ENCODE assay signal across 14 cellular contexts in genomic region chr2:240450532-240451107, GRCh38. TPM values are rescaled to one million over a fixed set of nuclear protein-coding genes. Genes with fewer than 3 reads are reported as not detected.
DNase-seq lines count a peak whose midpoint lies in the region; ATAC-seq and TF ChIP-seq lines count a peak whose summit lies in the region.
"Had no signal": no experiment of that assay in that cellular context is flagged by ENCODE, and none has a peak within 500 bp of the region (broad histone marks: within the 10 kb centered on the region; RNA-seq: fewer than 3 reads in every experiment).

No MANE protein-coding gene starts in this region.

- H3K9me3 Mint-ChIP-seq in memory B cell = no peaks in the 10 kb centered on the region
- no peaks in the 10 kb centered on the region for H3K9me3 Mint-ChIP-seq in stimulated activated memory B cell treated with anti-CD40 and anti-IgM and Interleukin-4, amounts not matched to agents 10 μg/mL and 1 μg/mL and 100 μg/mL, for 72 hours
- no peaks in the 10 kb centered on the region for H3K9me3 Mint-ChIP-seq in activated T-helper 17 cell treated with anti-CD3 and anti-CD28 coated beads, Interleukin-2, amount 50 U/mL, for 72 hours
- H3K9me3 Mint-ChIP-seq: dendritic cell treated with granulocyte-macrophage colony-stimulating factor and Interleukin-4, amounts not matched to agents 40 ng/mL and 50 ng/mL, for 4 days had no signal

- peaks cover 4% of the 10 kb centered on the region for H3K36me3 Mint-ChIP-seq in memory B cell
- peaks cover 4% of the 10 kb centered on the region for H3K36me3 Mint-ChIP-seq in stimulated activated memory B cell treated with anti-CD40 and anti-IgM and Interleukin-4, amounts not matched to agents 10 μg/mL and 1 μg/mL and 100 μg/mL, for 72 hours
- peaks cover 4% of the 10 kb centered on the region for H3K36me3 Mint-ChIP-seq in activated T-helper 17 cell treated with anti-CD3 and anti-CD28 coated beads, Interleukin-2, amount 50 U/mL, for 72 hours (ENCODE audit: low read depth)
- H3K36me3 Mint-ChIP-seq: activated CD8-positive, alpha-beta memory T cell treated with anti-CD3 and anti-CD28 coated beads, Interleukin-2, amount 10 ng/mL, durations not matched to agents 7 days and 5 days had no signal

- no peaks in the 10 kb centered on the region for H3K27me3 ChIP-seq in Panc1 (ENCODE audit: control insufficient read depth, insufficient read depth, low read length)
- H3K27me3 ChIP-seq in dorsolateral prefrontal cortex = no peaks in the 10 kb centered on the region
- H3K27me3 ChIP-seq: tibial artery had no signal

- BruUV-seq in Panc1 (replicated peaks; lab: Mats Ljungman, UMichigan) = no TSS peak

- H3K27ac Mint-ChIP-seq in memory B cell = no peak overlapping the region
- H3K27ac Mint-ChIP-seq in stimulated activated memory B cell treated with anti-CD40 and anti-IgM and Interleukin-4, amounts not matched to agents 10 μg/mL and 1 μg/mL and 100 μg/mL, for 72 hours = peak overlapping the region; percentile 30
- no peak overlapping the region for H3K27ac Mint-ChIP-seq in activated T-helper 17 cell treated with anti-CD3 and anti-CD28 coated beads, Interleukin-2, amount 50 U/mL, for 72 hours
- H3K27ac Mint-ChIP-seq: activated CD8-positive, alpha-beta memory T cell treated with anti-CD3 and anti-CD28 coated beads, Interleukin-2, amount 10 ng/mL, durations not matched to agents 7 days and 5 days; dendritic cell treated with granulocyte-macrophage colony-stimulating factor and Interleukin-4, amounts not matched to agents 40 ng/mL and 50 ng/mL, for 4 days had no signal

- peak overlapping the region; percentile 71 for H3K27ac ChIP-seq in Panc1 (ENCODE audit: low read length)
- peak overlapping the region in 52 of 59 donors; percentile 6 to 93 (median 72) for H3K27ac ChIP-seq in dorsolateral prefrontal cortex
- H3K27ac ChIP-seq: SJSA1, tibial artery had no signal

- peaks cover 37% of the 10 kb centered on the region for H3K27me3 Mint-ChIP-seq in memory B cell
- peaks cover 89% of the 10 kb centered on the region for H3K27me3 Mint-ChIP-seq in stimulated activated memory B cell treated with anti-CD40 and anti-IgM and Interleukin-4, amounts not matched to agents 10 μg/mL and 1 μg/mL and 100 μg/mL, for 72 hours
- H3K27me3 Mint-ChIP-seq in activated T-helper 17 cell treated with anti-CD3 and anti-CD28 coated beads, Interleukin-2, amount 50 U/mL, for 72 hours = peaks cover 20% of the 10 kb centered on the region

- peak; percentile 6 for ATAC-seq in Panc1
- ATAC-seq in memory B cell (ENCODE audit: low read depth) = peak; percentile 15
- no peak for ATAC-seq in stimulated activated memory B cell treated with anti-CD40 and anti-IgM and Interleukin-4, amounts not matched to agents 10 μg/mL and 1 μg/mL and 100 μg/mL, for 72 hours
- no peak for ATAC-seq in activated T-helper 17 cell treated with anti-CD3 and anti-CD28 coated beads, Interleukin-2, amount 50 U/mL, for 72 hours (replicated peaks)
- ATAC-seq in HG03025 (IDR thresholded peaks at IDR 0.05; ENCODE audit: low FRiP score, unreplicated experiment) = no peak
- ATAC-seq: activated CD8-positive, alpha-beta memory T cell treated with anti-CD3 and anti-CD28 coated beads, Interleukin-2, amount 10 ng/mL, durations not matched to agents 7 days and 5 days had no signal

- in situ Hi-C loops in Panc1 (cut with HindIII; ENCODE audit: low pct_unique_long_range_greater_than_20kb, low sequenced_read_pairs) = no loop called here

- POLR2A ChIA-PET in Panc1 (lab: Charles Lee) = no interaction called here

- H3K9me3 ChIP-seq in Panc1 (ENCODE audit: control insufficient read depth, insufficient read depth, low read depth, low read length) = no peaks in the 10 kb centered on the region
- H3K9me3 ChIP-seq: SJSA1, tibial artery had no signal

- H3K4me3 ChIP-seq in Panc1 (ENCODE audit: low read depth in 2 of 2, low read length in 2 of 2) (no peak overlapping the region), dorsolateral prefrontal cortex (peak overlapping the region in 4 of 59 donors; percentile 8 to 78 (median 74))
- H3K4me3 ChIP-seq: SJSA1, tibial artery had no signal

- H3K4me3 Mint-ChIP-seq in memory B cell = peak overlapping the region; percentile 61
- H3K4me3 Mint-ChIP-seq in stimulated activated memory B cell treated with anti-CD40 and anti-IgM and Interleukin-4, amounts not matched to agents 10 μg/mL and 1 μg/mL and 100 μg/mL, for 72 hours = peak overlapping the region; percentile 52
- no peak overlapping the region for H3K4me3 Mint-ChIP-seq in activated T-helper 17 cell treated with anti-CD3 and anti-CD28 coated beads, Interleukin-2, amount 50 U/mL, for 72 hours
- H3K4me3 Mint-ChIP-seq: activated CD8-positive, alpha-beta memory T cell treated with anti-CD3 and anti-CD28 coated beads, Interleukin-2, amount 10 ng/mL, durations not matched to agents 7 days and 5 days; dendritic cell treated with granulocyte-macrophage colony-stimulating factor and Interleukin-4, amounts not matched to agents 40 ng/mL and 50 ng/mL, for 4 days had no signal

- CTCF ChIA-PET in Panc1 (lab: Charles Lee) = interaction anchor here (0.8 kb wide), 1 partner anchor 217 kb away, joined by 6 read pairs; no protein-coding TSS in a partner anchor

- no peak for TF ChIP-seq CTCF in Panc1 (IDR thresholded peaks at IDR 0.05)
- TF ChIP-seq CTCF in dorsolateral prefrontal cortex (IDR thresholded peaks at IDR 0.05 in 54 of 56, conservative IDR thresholded peaks at IDR 0.05 in 2 of 56; ENCODE audit: low read depth in 1 of 56, partially characterized antibody in 56 of 56) = no peak

- H3K4me1 ChIP-seq in Panc1 (ENCODE audit: control insufficient read depth, insufficient read depth, low read length) = peaks cover 43% of the 10 kb centered on the region

- H3K4me1 Mint-ChIP-seq in memory B cell = peaks cover 25% of the 10 kb centered on the region
- peaks cover 40% of the 10 kb centered on the region for H3K4me1 Mint-ChIP-seq in stimulated activated memory B cell treated with anti-CD40 and anti-IgM and Interleukin-4, amounts not matched to agents 10 μg/mL and 1 μg/mL and 100 μg/mL, for 72 hours
- peaks cover 4% of the 10 kb centered on the region for H3K4me1 Mint-ChIP-seq in activated T-helper 17 cell treated with anti-CD3 and anti-CD28 coated beads, Interleukin-2, amount 50 U/mL, for 72 hours

- DNase-seq in Panc1 (ENCODE audit: low read depth, low spot score) (no peak), dorsolateral prefrontal cortex (peak in 1 of 10 donors; percentile 41), memory B cell (ENCODE audit: low spot score in 2 of 2) (no peak), COLO829 (ENCODE audit: low spot score) (no peak)
- no peak for DNase-seq in stimulated activated CD4-positive, alpha-beta T cell treated with anti-CD3 and anti-CD28 coated beads, Interleukin-12 subunit alpha, Interleukin-12 subunit beta, amount 100 ng/mL, for 4 hours
- DNase-seq: activated CD8-positive, alpha-beta memory T cell treated with anti-CD3 and anti-CD28 coated beads, Interleukin-2, amount 10 ng/mL, durations not matched to agents 7 days and 5 days; activated effector memory CD4-positive, alpha-beta T cell treated with Interleukin-2 at 50 U/mL for 16 hours; small intestine; tibial artery had no signal

- intact Hi-C loops in Panc1 (cut with micrococcal nuclease; ENCODE audit: unreplicated experiment) = no loop called here
- intact Hi-C loops in dorsolateral prefrontal cortex (cut with DNase I) = loop anchor here (5.0 to 10.0 kb wide), 2 partner anchors 112 to 114 kb away; partner anchors contain the start of genes DUSP28 (in 2 of the 2) and RNPEPL1 (in 1 of the 2)

- no peaks in the 10 kb centered on the region for H3K36me3 ChIP-seq in Panc1 (ENCODE audit: control insufficient read depth, insufficient read depth, low read length)
- H3K36me3 ChIP-seq: SJSA1 had no signal

RNA-seq across cellular contexts. Expression of gene GPC1, which starts 15.2 kb away (rescaled TPM):
- total RNA-seq in Panc1 (2021; ENCODE audit: unreplicated experiment) (88.7 TPM), dorsolateral prefrontal cortex (100 to 1,000 TPM in 94 of 120 experiments, 10 to 100 TPM in 26; 67.1 to 206 (median 116) TPM)
- polyA plus RNA-seq in Panc1 (2012; ENCODE audit: insufficient read length) = 117 TPM
- 1 to 10 TPM; 4.0 to 4.6 TPM for total RNA-seq in activated T-helper 17 cell treated with anti-CD3 and anti-CD28 coated beads, Interleukin-2, amount 50 U/mL, for 72 hours

Comparison
In these comparisons a context has a peak if more than half of its experiments do, and no peak if none do; other contexts are left out.
1. ATAC-seq: peak in Panc1 (single experiment) and memory B cell (single experiment); none in stimulated activated memory B cell treated with anti-CD40 and anti-IgM and Interleukin-4, amounts not matched to agents 10 μg/mL and 1 μg/mL and 100 μg/mL, for 72 hours (single experiment), activated T-helper 17 cell treated with anti-CD3 and anti-CD28 coated beads, Interleukin-2, amount 50 U/mL, for 72 hours (single experiment) and HG03025 (single experiment).
2. RNA of gene GPC1, which starts 15.2 kb away (total RNA-seq): 67.1 to 206 TPM in dorsolateral prefrontal cortex and 88.7 TPM in Panc1 (single experiment); 4.0 to 4.6 TPM in activated T-helper 17 cell treated with anti-CD3 and anti-CD28 coated beads, Interleukin-2, amount 50 U/mL, for 72 hours; every median in the first group is over 10 times any median in the second.